Comparison of ENCODE assay signal across 25 cellular contexts in the genomic region with DNA sequence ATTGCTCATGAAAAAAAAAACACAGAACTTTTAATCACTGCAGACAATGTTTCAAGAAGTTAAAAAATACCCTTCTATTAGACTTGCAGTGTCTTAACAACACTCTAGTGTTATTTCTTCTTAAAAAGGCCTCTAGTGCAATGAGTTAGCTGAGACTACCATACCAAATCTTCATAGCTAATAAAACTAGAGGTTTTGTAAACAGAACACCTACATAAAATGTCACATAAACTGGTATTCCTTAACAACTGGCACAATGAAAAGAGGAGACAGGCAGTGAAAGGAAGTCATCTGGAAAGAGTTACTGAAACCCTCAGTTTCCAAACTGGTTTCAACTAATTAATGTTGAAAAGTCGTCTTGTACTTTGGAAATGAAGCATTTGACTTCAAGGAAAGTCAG.
"Had no signal": no experiment of that assay in that cellular context is flagged by ENCODE, and none has a peak within 500 bp of the region (broad histone marks: within the 10 kb centered on the region; RNA-seq: fewer than 3 reads in every experiment).

No MANE protein-coding gene starts in this region.

- H3K36me3 Mint-ChIP-seq: naive B cell; natural killer cell; stimulated activated naive B cell treated with anti-CD40 and anti-IgM and Interleukin-4, amounts not matched to agents 10 μg/mL and 1 μg/mL and 100 μg/mL, for 72 hours had no signal

- H3K4me3 ChIP-seq: left lung, lower lobe of right lung, right atrium auricular region, skin epidermis, stomach, testis, thyroid gland, transverse colon, upper lobe of left lung, vagina had no signal

- H3K9me3 Mint-ChIP-seq: immature natural killer cell; naive B cell; natural killer cell; stimulated activated naive B cell treated with anti-CD40 and anti-IgM and Interleukin-4, amounts not matched to agents 10 μg/mL and 1 μg/mL and 100 μg/mL, for 72 hours had no signal

- H3K4me3 Mint-ChIP-seq: immature natural killer cell; naive B cell; natural killer cell; stimulated activated naive B cell treated with anti-CD40 and anti-IgM and Interleukin-4, amounts not matched to agents 10 μg/mL and 1 μg/mL and 100 μg/mL, for 72 hours had no signal

- H3K27ac Mint-ChIP-seq: immature natural killer cell; natural killer cell; progenitor cell of endocrine pancreas; stimulated activated naive B cell treated with anti-CD40 and anti-IgM and Interleukin-4, amounts not matched to agents 10 μg/mL and 1 μg/mL and 100 μg/mL, for 72 hours had no signal

- H3K4me1 ChIP-seq: left lung, lower lobe of right lung, right atrium auricular region, stomach, testis, thyroid gland, upper lobe of left lung, vagina had no signal

- H3K9me3 ChIP-seq: left lung, lower lobe of right lung, right atrium auricular region, stomach, testis, thyroid gland, transverse colon, upper lobe of left lung, vagina had no signal

- DNase-seq: hypothalamus; immature natural killer cell; left lung; lower lobe of right lung; mammary epithelial cell; mesenchymal stem cell; naive B cell; natural killer cell; stimulated activated CD4-positive, alpha-beta T cell treated with anti-CD3 and anti-CD28 coated beads, Interleukin-12 subunit alpha, Interleukin-12 subunit beta, amount 100 ng/mL, for 4 hours; stimulated activated CD4-positive, alpha-beta T cell treated with anti-CD3 and anti-CD28 coated beads, Interleukin-15, amount 100 ng/mL, for 24 hours; stimulated activated CD4-positive, alpha-beta T cell treated with anti-CD3 and anti-CD28 coated beads, Interleukin-2, amount 100 ng/mL, for 24 hours; stimulated activated CD4-positive, alpha-beta T cell treated with anti-CD3 and anti-CD28 coated beads, Interleukin-4, amount 100 ng/mL, for 1 hour; stimulated activated naive B cell treated with anti-CD40 and anti-IgM and Interleukin-4, amounts not matched to agents 10 μg/mL and 1 μg/mL and 100 μg/mL, for 72 hours; stimulated activated naive CD8-positive, alpha-beta T cell treated with anti-CD3 and anti-CD28 coated beads, Interleukin-15, Interleukin-2, amounts not matched to agents 100 U/mL and 50 U/mL, for 24 hours; stomach; testis; thyroid gland; transverse colon; upper lobe of left lung had no signal

- H3K27ac ChIP-seq: left lung, lower lobe of right lung, right atrium auricular region, skin epidermis, stomach, testis, thyroid gland, upper lobe of left lung, vagina had no signal

- ATAC-seq: left lung; lower lobe of right lung; natural killer cell; sciatic nerve; stimulated activated naive B cell treated with anti-CD40 and anti-IgM and Interleukin-4, amounts not matched to agents 10 μg/mL and 1 μg/mL and 100 μg/mL, for 72 hours; stimulated activated naive CD8-positive, alpha-beta T cell treated with anti-CD3 and anti-CD28 coated beads, Interleukin-15, Interleukin-2, amounts not matched to agents 100 U/mL and 50 U/mL, for 24 hours had no signal

- H3K4me1 Mint-ChIP-seq: immature natural killer cell, natural killer cell had no signal

- H3K27me3 ChIP-seq: left lung, right atrium auricular region, stomach, testis, thyroid gland, transverse colon, upper lobe of left lung, vagina had no signal

- FAIRE-seq: islet of Langerhans had no signal

- H3K27me3 Mint-ChIP-seq: naive B cell; stimulated activated naive B cell treated with anti-CD40 and anti-IgM and Interleukin-4, amounts not matched to agents 10 μg/mL and 1 μg/mL and 100 μg/mL, for 72 hours had no signal
